ENCODE assay signal across 9 cellular contexts in genomic region chr4:1862055-1862911, GRCh38. TPM values are rescaled to one million over a fixed set of nuclear protein-coding genes. Genes with fewer than 3 reads are reported as not detected.
DNase-seq lines count a peak whose midpoint lies in the region; ATAC-seq and TF ChIP-seq lines count a peak whose summit lies in the region.
"Had no signal": no experiment of that assay in that cellular context is flagged by ENCODE, and none has a peak within 500 bp of the region (broad histone marks: within the 10 kb centered on the region; RNA-seq: fewer than 3 reads in every experiment).

No MANE protein-coding gene starts in this region.

- no peaks in the 10 kb centered on the region for H4K20me1 ChIP-seq in hepatocyte (ENCODE audit: insufficient read depth, poor library complexity, severe bottlenecking)

- no peaks in the 10 kb centered on the region for H3K36me3 Mint-ChIP-seq in stimulated activated memory B cell treated with anti-CD40 and anti-IgM and Interleukin-4, amounts not matched to agents 10 μg/mL and 1 μg/mL and 100 μg/mL, for 72 hours

- H3K9me2 ChIP-seq in hepatocyte (replicated peaks; ENCODE audit: insufficient read depth) = no peaks in the 10 kb centered on the region

- peak overlapping the region; percentile 68 for H3K4me2 ChIP-seq in hepatocyte

- no peak overlapping the region for H3K4me3 ChIP-seq in hepatocyte

- H3K79me2 ChIP-seq in hepatocyte = peaks cover 6% of the 10 kb centered on the region

- H3K27ac Mint-ChIP-seq in stimulated activated memory B cell treated with anti-CD40 and anti-IgM and Interleukin-4, amounts not matched to agents 10 μg/mL and 1 μg/mL and 100 μg/mL, for 72 hours = peak overlapping the region; percentile 69

- no peaks in the 10 kb centered on the region for H3K36me3 ChIP-seq in hepatocyte (replicated peaks; ENCODE audit: insufficient read depth, low read depth)

- no peak overlapping the region for H3K27ac ChIP-seq in hepatocyte

- H3K9me3 ChIP-seq in hepatocyte (ENCODE audit: low read depth) = no peaks in the 10 kb centered on the region

- peaks cover 37% of the 10 kb centered on the region for H3K4me1 ChIP-seq in hepatocyte (ENCODE audit: insufficient read depth)

- TF ChIP-seq CTCF in hepatocyte (IDR thresholded peaks at IDR 0.05; ENCODE audit: poor library complexity) = no peak

- WGBS in hepatocyte (ENCODE audit: low lambda C conversion rate, missing lambda C conversion rate) = 54% methylated on average over 23 of the region's 45 CpGs

- peak; percentile 57 to 60 for ATAC-seq in activated CD4-positive, CD25-positive, alpha-beta regulatory T cell treated with anti-CD3 and anti-CD28 coated beads, Interleukin-2, amount 50 U/mL, for 24 hours
- ATAC-seq in stimulated activated memory B cell treated with anti-CD40 and anti-IgM and Interleukin-4, amounts not matched to agents 10 μg/mL and 1 μg/mL and 100 μg/mL, for 72 hours = peak; percentile 56
- ATAC-seq in HG03432 (IDR thresholded peaks at IDR 0.05; ENCODE audit: unreplicated experiment) = no peak

- H2AFZ ChIP-seq in hepatocyte = no peak overlapping the region

- H3K9me3 Mint-ChIP-seq in stimulated activated memory B cell treated with anti-CD40 and anti-IgM and Interleukin-4, amounts not matched to agents 10 μg/mL and 1 μg/mL and 100 μg/mL, for 72 hours = no peaks in the 10 kb centered on the region

- H3K27me3 Mint-ChIP-seq in stimulated activated memory B cell treated with anti-CD40 and anti-IgM and Interleukin-4, amounts not matched to agents 10 μg/mL and 1 μg/mL and 100 μg/mL, for 72 hours = peaks cover 20% of the 10 kb centered on the region

- H3K4me3 Mint-ChIP-seq in stimulated activated memory B cell treated with anti-CD40 and anti-IgM and Interleukin-4, amounts not matched to agents 10 μg/mL and 1 μg/mL and 100 μg/mL, for 72 hours = peak overlapping the region; percentile 68

- peaks cover 24% of the 10 kb centered on the region for H3K4me1 Mint-ChIP-seq in stimulated activated memory B cell treated with anti-CD40 and anti-IgM and Interleukin-4, amounts not matched to agents 10 μg/mL and 1 μg/mL and 100 μg/mL, for 72 hours

- no peak for DNase-seq in activated CD4-positive, CD25-positive, alpha-beta regulatory T cell treated with anti-CD3 and anti-CD28 coated beads, Interleukin-2, amount 50 U/mL, for 72 hours
- peak; percentile 34 for DNase-seq in activated T-cell treated with anti-CD3 and anti-CD28 coated beads, Interleukin-2, amount 50 U/mL, for 1 hour
- DNase-seq in hepatocyte (ENCODE audit: low spot score) = peak; percentile 1
- DNase-seq in SK-N-DZ (ENCODE audit: low spot score) = no peak
- DNase-seq in putamen (ENCODE audit: low spot score) = no peak
- DNase-seq: trophoblast cell had no signal

- H3K27me3 ChIP-seq in hepatocyte = no peaks in the 10 kb centered on the region

RNA-seq across cellular contexts. Expression of gene LETM1, which starts 6.3 kb away (rescaled TPM):
- total RNA-seq in hepatocyte = 39.1 and 46.0 TPM in 2 replicates
- polyA plus RNA-seq in hepatocyte = 24.4 and 29.4 TPM in 2 replicates
- polyA plus RNA-seq in SK-N-DZ (2014; cell fraction: cytosol; rRNA removed) = 19.3 and 21.5 TPM in 2 replicates
- 69.2 and 77.3 TPM in 2 replicates for polyA plus RNA-seq in SK-N-DZ (2014; cell fraction: nucleus; rRNA removed)

RNA-seq across cellular contexts. Expression of gene NSD2, which starts 8.9 kb away (rescaled TPM):
- total RNA-seq in hepatocyte = 26.9 and 30.8 TPM in 2 replicates
- 22.0 and 25.7 TPM in 2 replicates for polyA plus RNA-seq in hepatocyte
- 53.6 and 63.8 TPM in 2 replicates for polyA plus RNA-seq in SK-N-DZ (2014; cell fraction: cytosol; rRNA removed)
- 79.0 and 124 TPM in 2 replicates for polyA plus RNA-seq in SK-N-DZ (2014; cell fraction: nucleus; rRNA removed)

Comparison
In these comparisons a context has a peak if more than half of its experiments do, and no peak if none do; other contexts are left out.
1. DNase-seq: peak in activated T-cell treated with anti-CD3 and anti-CD28 coated beads, Interleukin-2, amount 50 U/mL, for 1 hour (single experiment) and hepatocyte (single experiment); none in activated CD4-positive, CD25-positive, alpha-beta regulatory T cell treated with anti-CD3 and anti-CD28 coated beads, Interleukin-2, amount 50 U/mL, for 72 hours (single experiment), SK-N-DZ (single experiment) and putamen (single experiment).